Comparison of ENCODE assay signal across 10 cellular contexts in the genomic region with DNA sequence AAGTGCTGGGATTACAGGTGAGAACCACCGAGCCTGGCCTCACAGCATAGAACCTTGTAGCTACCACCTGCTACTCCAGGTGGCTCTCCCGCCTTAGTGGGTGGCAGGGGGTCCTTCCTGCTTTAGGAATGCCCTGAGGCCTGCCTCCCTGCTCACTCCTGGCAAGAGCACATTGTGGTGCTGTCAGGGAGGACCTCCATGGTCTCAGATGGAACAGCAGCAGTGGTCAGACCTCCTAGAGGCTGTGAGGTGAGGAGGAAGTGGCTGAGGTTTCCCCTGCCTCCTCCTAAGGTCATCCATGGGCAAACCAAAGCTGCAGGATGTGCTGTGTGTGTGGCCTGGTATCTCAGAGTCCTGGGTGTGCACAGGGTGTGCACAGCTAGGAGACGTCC. TPM values are rescaled to one million over a fixed set of nuclear protein-coding genes. Genes with fewer than 3 reads are reported as not detected.
DNase-seq lines count a peak whose midpoint lies in the region; ATAC-seq and TF ChIP-seq lines count a peak whose summit lies in the region.
"Had no signal": no experiment of that assay in that cellular context is flagged by ENCODE, and none has a peak within 500 bp of the region (broad histone marks: within the 10 kb centered on the region; RNA-seq: fewer than 3 reads in every experiment).

No MANE protein-coding gene starts in this region.

- H3K18ac ChIP-seq in neuronal stem cell (ENCODE audit: low read length): peak overlapping the region; percentile 61

- no peak overlapping the region for H2BK15ac ChIP-seq in neuronal stem cell (ENCODE audit: low read length)

- H2BK12ac ChIP-seq in neuronal stem cell (ENCODE audit: low read length): peak overlapping the region; percentile 63

- no peak overlapping the region for H3K9ac ChIP-seq in neuronal stem cell (ENCODE audit: low read depth, low read length, poor library complexity)

- no peak overlapping the region for H2BK5ac ChIP-seq in neuronal stem cell (ENCODE audit: low read length)

- H2BK120ac ChIP-seq in neuronal stem cell (ENCODE audit: low read depth, low read length): no peak overlapping the region

- TF ChIP-seq CTCF in C4-2B (conservative IDR thresholded peaks at IDR 0.05): no peak
- TF ChIP-seq CTCF in Panc1 (IDR thresholded peaks at IDR 0.05): no peak
- no peak for TF ChIP-seq CTCF in esophagus muscularis mucosa (IDR thresholded peaks at IDR 0.05)

- no peak overlapping the region for H3K14ac ChIP-seq in neuronal stem cell (ENCODE audit: low read length)

- peak overlapping the region; percentile 4 for H4K91ac ChIP-seq in neuronal stem cell (ENCODE audit: low read depth, low read length, poor library complexity)

- H3K4me1 ChIP-seq in Panc1 (ENCODE audit: control insufficient read depth, insufficient read depth, low read length): peaks cover 77% of the 10 kb centered on the region
- H3K4me1 ChIP-seq in esophagus muscularis mucosa: peaks cover 61 to 96% (median 95%) of the 10 kb centered on the region in 4 donors
- H3K4me1 ChIP-seq in neuronal stem cell (ENCODE audit: control insufficient read depth in 2 of 2, insufficient read depth in 1 of 2, low read depth in 1 of 2, low read length in 2 of 2): peaks cover 42 to 67% of the 10 kb centered on the region in 2 donors

- no peak overlapping the region for H4K8ac ChIP-seq in neuronal stem cell (ENCODE audit: low read depth, low read length)

- CTCF ChIA-PET in Panc1 (lab: Charles Lee): interaction anchor here (0.6 to 1.0 kb wide), 2 partner anchors 184 to 208 kb away, joined by 3 to 5 read pairs; no protein-coding TSS in a partner anchor

- H3K4ac ChIP-seq in neuronal stem cell (ENCODE audit: low read length): no peak overlapping the region

- in situ Hi-C loops in Panc1 (cut with HindIII; ENCODE audit: low pct_unique_long_range_greater_than_20kb, low sequenced_read_pairs): no loop called here

- H3K9me3 Mint-ChIP-seq in activated CD4-positive, alpha-beta T cell treated with anti-CD3 and anti-CD28 coated beads, Interleukin-2, amount 10 ng/mL, durations not matched to agents 24 days and 14 days: no peaks in the 10 kb centered on the region
- H3K9me3 Mint-ChIP-seq: CD8-positive, alpha-beta T cell; dendritic cell treated with granulocyte-macrophage colony-stimulating factor and Interleukin-4, amounts not matched to agents 40 ng/mL and 50 ng/mL, for 4 days had no signal

- peaks cover 5% of the 10 kb centered on the region for H3K4me1 Mint-ChIP-seq in activated CD4-positive, alpha-beta T cell treated with anti-CD3 and anti-CD28 coated beads, Interleukin-2, amount 10 ng/mL, durations not matched to agents 24 days and 14 days

- no peak overlapping the region for H3K4me3 Mint-ChIP-seq in activated CD4-positive, alpha-beta T cell treated with anti-CD3 and anti-CD28 coated beads, Interleukin-2, amount 10 ng/mL, durations not matched to agents 24 days and 14 days
- H3K4me3 Mint-ChIP-seq: CD8-positive, alpha-beta T cell; dendritic cell treated with granulocyte-macrophage colony-stimulating factor and Interleukin-4, amounts not matched to agents 40 ng/mL and 50 ng/mL, for 4 days had no signal

- intact Hi-C loops in Panc1 (cut with micrococcal nuclease; ENCODE audit: unreplicated experiment) (loop anchor here (5.0 kb wide), 1 partner anchor 43 kb away; no protein-coding TSS in a partner anchor), esophagus muscularis mucosa (cut with DNase I) (loop anchor here (10.0 kb wide), 1 partner anchor 215 kb away; a partner anchor contains a TSS)
- intact Hi-C loops in activated CD4-positive, alpha-beta T cell treated with anti-CD3 and anti-CD28 coated beads, Interleukin-2, amount 10 ng/mL, durations not matched to agents 24 days and 14 days (cut with micrococcal nuclease): no loop called here

- H3K27ac ChIP-seq in C4-2B (peak overlapping the region; percentile 30; the same call in 1 of the 2 replicates), Panc1 (ENCODE audit: low read length) (peak overlapping the region; percentile 75), esophagus muscularis mucosa (replicated peaks in 1 of 4) (peak overlapping the region; percentile 53 to 75 (median 60)), neuronal stem cell (replicated peaks; ENCODE audit: low read length) (peak overlapping the region; percentile 3)

- peaks cover 14% of the 10 kb centered on the region for H3K79me1 ChIP-seq in neuronal stem cell (ENCODE audit: low read depth, low read length)

- POLR2A ChIA-PET in Panc1 (lab: Charles Lee): interaction anchor here (0.6 to 0.7 kb wide), 2 partner anchors 18 to 215 kb away, joined by 3 to 7 read pairs; no protein-coding TSS in a partner anchor

- H3K23ac ChIP-seq in neuronal stem cell (ENCODE audit: low read depth, low read length, poor library complexity): no peak overlapping the region

- no peaks in the 10 kb centered on the region for H3K36me3 Mint-ChIP-seq in activated CD4-positive, alpha-beta T cell treated with anti-CD3 and anti-CD28 coated beads, Interleukin-2, amount 10 ng/mL, durations not matched to agents 24 days and 14 days (ENCODE audit: low read depth)
- H3K36me3 Mint-ChIP-seq: CD8-positive, alpha-beta T cell had no signal

- no peak overlapping the region for H3K4me2 ChIP-seq in neuronal stem cell (ENCODE audit: insufficient read depth, low read length, poor library complexity, severe bottlenecking)

- TF ChIP-seq POLR2A in esophagus muscularis mucosa (IDR thresholded peaks at IDR 0.05; ENCODE audit: low read depth): no peak

- H3K27me3 ChIP-seq in Panc1 (ENCODE audit: control insufficient read depth, insufficient read depth, low read length): no peaks in the 10 kb centered on the region
- peaks cover 0 to 30% (median 4%) of the 10 kb centered on the region in 4 donors for H3K27me3 ChIP-seq in esophagus muscularis mucosa
- H3K27me3 ChIP-seq in neuronal stem cell (ENCODE audit: control insufficient read depth in 3 of 3, insufficient read depth in 3 of 3, low read depth in 1 of 3, low read length in 3 of 3): peaks cover 0 to 8% (median 0%) of the 10 kb centered on the region in 3 experiments

- 0 out of 2 replicates have a peak, but pooled peaks have one; percentile 15 for ATAC-seq in Panc1
- ATAC-seq in GM18502 (IDR thresholded peaks at IDR 0.05; ENCODE audit: poor library complexity, unreplicated experiment): no peak
- no peak for ATAC-seq in GM21367 (IDR thresholded peaks at IDR 0.05; ENCODE audit: unreplicated experiment)
- ATAC-seq: CD8-positive, alpha-beta T cell had no signal

- no peak for TF ChIP-seq EP300 in esophagus muscularis mucosa (IDR thresholded peaks at IDR 0.05)

- H2AFZ ChIP-seq in neuronal stem cell (ENCODE audit: low read length): no peak overlapping the region

- DNase-seq in Panc1 (ENCODE audit: low read depth, low spot score) (no peak), esophagus muscularis mucosa (ENCODE audit: extremely low spot score) (no peak), neuronal stem cell (ENCODE audit: low spot score) (no peak), NCI-H82 (lab: John Stamatoyannopoulos, UW) (no peak)
- no peak for DNase-seq in activated CD4-positive, alpha-beta T cell treated with anti-CD3 and anti-CD28 coated beads, Interleukin-2, amount 10 ng/mL, durations not matched to agents 24 days and 14 days
- DNase-seq: CD8-positive, alpha-beta T cell had no signal

- H3K9me3 ChIP-seq in Panc1 (ENCODE audit: control insufficient read depth, insufficient read depth, low read depth, low read length): no peaks in the 10 kb centered on the region
- H3K9me3 ChIP-seq in esophagus muscularis mucosa: no peaks in the 10 kb centered on the region
- no peaks in the 10 kb centered on the region for H3K9me3 ChIP-seq in neuronal stem cell (replicated peaks in 1 of 2; ENCODE audit: control insufficient read depth in 2 of 2, insufficient read depth in 1 of 2, low read depth in 1 of 2, low read length in 2 of 2)

- peaks cover 36% of the 10 kb centered on the region for H3K27me3 Mint-ChIP-seq in activated CD4-positive, alpha-beta T cell treated with anti-CD3 and anti-CD28 coated beads, Interleukin-2, amount 10 ng/mL, durations not matched to agents 24 days and 14 days

- peak overlapping the region; percentile 26 for H2AK5ac ChIP-seq in neuronal stem cell (ENCODE audit: low read depth, low read length)

- 90% methylated on average over 2 of the region's 3 CpGs for WGBS in esophagus muscularis mucosa
- no CpG with 5 or more reads among the region's 3 CpGs for WGBS in neuronal stem cell (ENCODE audit: extremely low coverage in 2 of 2, insufficient read length in 2 of 2, insufficient replicate concordance in 1 of 2), 2 donors

- BruUV-seq in Panc1 (replicated peaks; lab: Mats Ljungman, UMichigan): no TSS peak

- no peak overlapping the region for H3K4me3 ChIP-seq in Panc1 (ENCODE audit: low read depth in 2 of 2, low read length in 2 of 2)
- H3K4me3 ChIP-seq in esophagus muscularis mucosa: peak overlapping the region in 1 of 4 donors; percentile 19
- no peak overlapping the region for H3K4me3 ChIP-seq in neuronal stem cell (ENCODE audit: low read length in 2 of 2)

- H3K27ac Mint-ChIP-seq in activated CD4-positive, alpha-beta T cell treated with anti-CD3 and anti-CD28 coated beads, Interleukin-2, amount 10 ng/mL, durations not matched to agents 24 days and 14 days: no peak overlapping the region
- H3K27ac Mint-ChIP-seq: CD8-positive, alpha-beta T cell; dendritic cell treated with granulocyte-macrophage colony-stimulating factor and Interleukin-4, amounts not matched to agents 40 ng/mL and 50 ng/mL, for 4 days had no signal

- H3K36me3 ChIP-seq in Panc1 (ENCODE audit: control insufficient read depth, insufficient read depth, low read length): no peaks in the 10 kb centered on the region
- H3K36me3 ChIP-seq in esophagus muscularis mucosa: no peaks in the 10 kb centered on the region
- H3K36me3 ChIP-seq in neuronal stem cell (replicated peaks in 1 of 2; ENCODE audit: control insufficient read depth in 2 of 2, insufficient read depth in 2 of 2, low read length in 2 of 2): peaks cover 0 to 28% of the 10 kb centered on the region in 2 donors

RNA-seq across cellular contexts. Expression of a gene that starts 6.7 kb away (rescaled TPM):
- total RNA-seq in Panc1 (2021; ENCODE audit: unreplicated experiment): 53.0 TPM
- 60.8 TPM for polyA plus RNA-seq in Panc1 (2012; ENCODE audit: insufficient read length)
- 10 to 100 TPM; 13.3 to 25.6 (median 21.7) TPM for total RNA-seq in esophagus muscularis mucosa
- polyA plus RNA-seq in neuronal stem cell (2013, experiment 1 of 2): 16.2 TPM
- 16.8 TPM for polyA plus RNA-seq in neuronal stem cell (2013, experiment 2 of 2)
- 0.17 TPM in 1 of 2 replicates, not detected in the other for total RNA-seq in activated CD4-positive, alpha-beta T cell treated with anti-CD3 and anti-CD28 coated beads, Interleukin-2, amount 10 ng/mL, durations not matched to agents 24 days and 14 days

Comparison
In these comparisons a context has a peak if more than half of its experiments do, and no peak if none do; other contexts are left out.
1. H3K27ac ChIP-seq: peak in every context shown above with its lines; median percentile 75 in Panc1; 60 in esophagus muscularis mucosa; 30 in C4-2B; 3 in neuronal stem cell.
2. RNA of a gene that starts 6.7 kb away (total RNA-seq): 53.0 TPM in Panc1 (single experiment) and 13.3 to 25.6 TPM in esophagus muscularis mucosa; 0.17 TPM in activated CD4-positive, alpha-beta T cell treated with anti-CD3 and anti-CD28 coated beads, Interleukin-2, amount 10 ng/mL, durations not matched to agents 24 days and 14 days; every median in the first group is over 10 times any median in the second.